In the genomic region with DNA sequence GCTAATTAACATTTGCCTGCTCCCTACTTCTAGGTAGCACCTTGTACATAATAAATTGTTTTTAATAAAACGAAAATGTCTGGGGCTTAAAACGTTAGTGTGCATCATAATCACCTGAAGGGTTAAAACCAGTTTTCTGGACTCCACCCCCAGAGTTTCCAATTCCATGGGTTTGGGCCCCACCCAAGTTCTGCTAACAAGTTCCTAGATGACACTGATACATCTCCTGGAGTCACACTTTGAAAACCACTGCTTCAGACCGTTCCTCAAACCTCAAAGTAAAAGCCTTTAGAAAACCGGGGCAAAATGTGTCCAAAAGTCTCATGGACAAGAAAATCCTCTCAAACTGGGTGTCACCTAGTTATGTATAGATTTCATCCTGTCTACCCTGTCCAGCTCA, we compare ENCODE assay signal across 9 cellular contexts. TPM values are rescaled to one million over a fixed set of nuclear protein-coding genes. Genes with fewer than 3 reads are reported as not detected.
A peak's percentile ranks its signal among the peaks of the same experiment; 100 is the strongest.
DNase-seq lines count a peak whose midpoint lies in the region; ATAC-seq and TF ChIP-seq lines count a peak whose summit lies in the region.
"Had no signal": no experiment of that assay in that cellular context is flagged by ENCODE, and none has a peak within 500 bp of the region (broad histone marks: within the 10 kb centered on the region; RNA-seq: fewer than 3 reads in every experiment).

No MANE protein-coding gene starts in this region.

- peak overlapping the region; percentile 62 for H3K18ac ChIP-seq in H9 (ENCODE audit: insufficient read length, low read depth, low read length)

- no peak overlapping the region for H2BK20ac ChIP-seq in H9 (ENCODE audit: low read depth, low read length, poor library complexity, severe bottlenecking)

- H3K14ac ChIP-seq in H9 (ENCODE audit: insufficient read depth, low read length): no peak overlapping the region

- H3K27me3 Mint-ChIP-seq in H9 (ENCODE audit: low read depth) (no peaks in the 10 kb centered on the region), endothelial cell (ENCODE audit: unreplicated experiment) (no peaks in the 10 kb centered on the region)
- H3K27me3 Mint-ChIP-seq: activated CD8-positive, alpha-beta memory T cell treated with anti-CD3 and anti-CD28 coated beads, Interleukin-2, amount 10 ng/mL, durations not matched to agents 7 days and 5 days had no signal

- no peak overlapping the region for H2BK5ac ChIP-seq in H9 (ENCODE audit: insufficient read length, low read length)

- no peak overlapping the region for H3K4ac ChIP-seq in H9 (ENCODE audit: low read depth, low read length)

- H3K79me1 ChIP-seq in H9 (ENCODE audit: insufficient read depth, low read depth, low read length, poor library complexity, severe bottlenecking): no peaks in the 10 kb centered on the region

- no peak overlapping the region for H2BK120ac ChIP-seq in H9 (ENCODE audit: low read depth, low read length, poor library complexity, severe bottlenecking)

- H3K79me2 ChIP-seq in H9 (ENCODE audit: insufficient read depth, low read length): no peaks in the 10 kb centered on the region; the same call in 1 of the 2 replicates

- no peaks in the 10 kb centered on the region for H3K36me3 ChIP-seq in RWPE2 (ENCODE audit: low read depth)
- no peaks in the 10 kb centered on the region for H3K36me3 ChIP-seq in psoas muscle (ENCODE audit: insufficient read depth in 1 of 2, low read depth in 1 of 2)

- DNase-seq in H9: no peak
- no peak for DNase-seq in RWPE2 (ENCODE audit: low spot score)
- no peak for DNase-seq in epithelial cell of prostate (ENCODE audit: low read depth, low spot score)
- no peak for DNase-seq in psoas muscle
- no peak for DNase-seq in endothelial cell (ENCODE audit: low spot score)
- DNase-seq in AG20443 (ENCODE audit: low spot score): no peak
- DNase-seq: activated CD8-positive, alpha-beta memory T cell treated with anti-CD3 and anti-CD28 coated beads, Interleukin-2, amount 10 ng/mL, durations not matched to agents 7 days and 5 days; NCI-H187 treated with DMSO at 0.1 percent for 48 hours had no signal

- H3K4me3 ChIP-seq in RWPE2 (ENCODE audit: severe bottlenecking) (no peak overlapping the region), psoas muscle (no peak overlapping the region)

- H3K56ac ChIP-seq in H9 (ENCODE audit: insufficient read length, low read depth, low read length): no peak overlapping the region

- H3K4me3 Mint-ChIP-seq in H9 (no peak overlapping the region), endothelial cell (ENCODE audit: unreplicated experiment) (no peak overlapping the region)
- H3K4me3 Mint-ChIP-seq: activated CD8-positive, alpha-beta memory T cell treated with anti-CD3 and anti-CD28 coated beads, Interleukin-2, amount 10 ng/mL, durations not matched to agents 7 days and 5 days had no signal

- H3K4me2 ChIP-seq in H9 (ENCODE audit: insufficient read depth, insufficient read length, low read length): no peak overlapping the region

- H3K4me1 Mint-ChIP-seq in H9: peaks cover 34 to 37% of the 10 kb centered on the region in 2 experiments
- H3K4me1 Mint-ChIP-seq in endothelial cell (ENCODE audit: unreplicated experiment): no peaks in the 10 kb centered on the region

- H3K4me1 ChIP-seq in H9 (ENCODE audit: insufficient read depth, low read length) (peaks cover 11% of the 10 kb centered on the region), RWPE2 (ENCODE audit: insufficient read depth, poor library complexity, severe bottlenecking) (peaks cover 81% of the 10 kb centered on the region), psoas muscle (peaks cover 6% of the 10 kb centered on the region)

- H3K36me3 Mint-ChIP-seq in H9 (ENCODE audit: insufficient read depth in 1 of 3, low read depth in 3 of 3) (no peaks in the 10 kb centered on the region), endothelial cell (ENCODE audit: low read depth, unreplicated experiment) (no peaks in the 10 kb centered on the region)

- H2BK15ac ChIP-seq in H9 (ENCODE audit: low read depth, low read length): no peak overlapping the region; the same call in 1 of the 2 replicates

- H2AFZ ChIP-seq in H9 (ENCODE audit: low read length): no peak overlapping the region

- H4K91ac ChIP-seq in H9 (ENCODE audit: insufficient read length, low read depth, low read length): no peak overlapping the region

- H3T11ph ChIP-seq in H9 (ENCODE audit: low read length): no peak overlapping the region

- no peak overlapping the region for H3K9ac ChIP-seq in H9 (ENCODE audit: extremely low read depth, insufficient read length, low read length)

- H3K9me3 ChIP-seq in H9 (ENCODE audit: control insufficient read depth, low read depth, low read length) (no peaks in the 10 kb centered on the region), RWPE2 (ENCODE audit: severe bottlenecking) (no peaks in the 10 kb centered on the region), psoas muscle (no peaks in the 10 kb centered on the region)

- TF ChIP-seq CTCF in H9 (conservative IDR thresholded peaks at IDR 0.05) (no peak), RWPE2 (IDR thresholded peaks at IDR 0.05; ENCODE audit: poor library complexity, severe bottlenecking) (no peak), psoas muscle (IDR thresholded peaks at IDR 0.05) (no peak), endothelial cell (IDR thresholded peaks at IDR 0.05; ENCODE audit: unreplicated experiment) (no peak)

- H4K8ac ChIP-seq in H9 (replicated peaks; ENCODE audit: insufficient read length, low read depth, low read length): no peak overlapping the region

- intact Hi-C loops in psoas muscle (cut with DNase I): no loop called here

- H3K27ac ChIP-seq in H9 (ENCODE audit: insufficient read length, low read depth, low read length) (no peak overlapping the region), RWPE2 (ENCODE audit: poor library complexity, severe bottlenecking) (peak overlapping the region; percentile 98), epithelial cell of prostate (peak overlapping the region; percentile 100), psoas muscle (peak overlapping the region; percentile 17)

- no peak overlapping the region for H2AK5ac ChIP-seq in H9 (ENCODE audit: insufficient read length, low read length)

- WGBS in H9 (ENCODE audit: extremely low coverage, insufficient read length, low lambda C conversion rate): no CpG with 5 or more reads among the region's 4 CpGs
- 65 to 73% (median 67%) methylated on average over 4 of the region's 4 CpGs for WGBS in psoas muscle, 3 donors

- no peak overlapping the region for H3K27ac Mint-ChIP-seq in H9
- no peak overlapping the region for H3K27ac Mint-ChIP-seq in endothelial cell (ENCODE audit: unreplicated experiment)
- H3K27ac Mint-ChIP-seq: activated CD8-positive, alpha-beta memory T cell treated with anti-CD3 and anti-CD28 coated beads, Interleukin-2, amount 10 ng/mL, durations not matched to agents 7 days and 5 days had no signal

- ATAC-seq in RWPE2 (ENCODE audit: low read depth): no peak
- ATAC-seq in psoas muscle: peak in 1 of 4 donors; percentile 46
- ATAC-seq in GM18858 (IDR thresholded peaks at IDR 0.05; ENCODE audit: unreplicated experiment): no peak
- ATAC-seq: activated CD8-positive, alpha-beta memory T cell treated with anti-CD3 and anti-CD28 coated beads, Interleukin-2, amount 10 ng/mL, durations not matched to agents 7 days and 5 days had no signal

- H4K20me1 ChIP-seq in H9 (ENCODE audit: control insufficient read depth, insufficient read depth, insufficient read length): no peaks in the 10 kb centered on the region

- H2BK12ac ChIP-seq in H9 (ENCODE audit: insufficient read length, low read depth, low read length): no peak overlapping the region

- H4K5ac ChIP-seq in H9 (ENCODE audit: insufficient read length, low read depth, low read length): no peak overlapping the region

- no peaks in the 10 kb centered on the region for H3K23me2 ChIP-seq in H9 (ENCODE audit: insufficient read length, low read depth, low read length, poor library complexity, severe bottlenecking)

- H3K23ac ChIP-seq in H9 (ENCODE audit: insufficient read length, low read depth, low read length): no peak overlapping the region

- H3K9me3 Mint-ChIP-seq in H9 (no peaks in the 10 kb centered on the region), endothelial cell (ENCODE audit: unreplicated experiment) (no peaks in the 10 kb centered on the region)

- H3K27me3 ChIP-seq in H9 (ENCODE audit: insufficient read depth, low read length) (no peaks in the 10 kb centered on the region), RWPE2 (ENCODE audit: insufficient read depth, poor library complexity, severe bottlenecking) (no peaks in the 10 kb centered on the region), psoas muscle (ENCODE audit: insufficient read depth in 3 of 3, low read length in 2 of 3) (no peaks in the 10 kb centered on the region)

RNA-seq across cellular contexts. Expression of a gene that starts 9.3 kb away (rescaled TPM):
- 8.5 and 8.6 TPM in 2 replicates for total RNA-seq in H9 (2021)
- 1 to 10 TPM; 1.9 to 8.7 (median 3.8) TPM for total RNA-seq in psoas muscle
- 1 to 10 TPM; 4.2 to 6.2 (median 5.3) TPM for polyA plus RNA-seq in psoas muscle
- total RNA-seq in endothelial cell (ENCODE audit: unreplicated experiment): 3.1 TPM
